Comparison of ENCODE assay signal across 22 cellular contexts in genomic region chr1:203505526-203506189, GRCh38. TPM values are rescaled to one million over a fixed set of nuclear protein-coding genes. Genes with fewer than 3 reads are reported as not detected.
DNase-seq lines count a peak whose midpoint lies in the region; ATAC-seq and TF ChIP-seq lines count a peak whose summit lies in the region.
"Had no signal": no experiment of that assay in that cellular context is flagged by ENCODE, and none has a peak within 500 bp of the region (broad histone marks: within the 10 kb centered on the region; RNA-seq: fewer than 3 reads in every experiment).

No MANE protein-coding gene starts in this region.

- no peaks in the 10 kb centered on the region for H3K9me3 Mint-ChIP-seq in activated CD8-positive, alpha-beta T cell treated with anti-CD3 and anti-CD28 coated beads, Interleukin-2, amount 10 ng/mL, durations not matched to agents 7 days and 5 days (ENCODE audit: insufficient read depth)
- no peaks in the 10 kb centered on the region for H3K9me3 Mint-ChIP-seq in activated CD8-positive, alpha-beta T cell treated with anti-CD3 and anti-CD28 coated beads for 36 hours
- H3K9me3 Mint-ChIP-seq in brain (no peaks in the 10 kb centered on the region), nephron (no peaks in the 10 kb centered on the region)
- peaks cover 0 to 1% (median 0%) of the 10 kb centered on the region in 5 donors for H3K9me3 Mint-ChIP-seq in CD8-positive, alpha-beta memory T cell

- intact Hi-C loops in activated CD8-positive, alpha-beta T cell treated with anti-CD3 and anti-CD28 coated beads for 36 hours (cut with micrococcal nuclease), result loop anchor here (2.0 to 10.0 kb wide), 2 partner anchors 119 to 197 kb away; partner anchors contain the start of gene ATP2B4
- intact Hi-C loops in uterus (cut with DNase I; ENCODE audit: low total_unique reads), result loop anchor here (2.0 to 5.0 kb wide), 2 partner anchors 122 to 197 kb away; partner anchors contain the start of gene ATP2B4

- peak overlapping the region; percentile 83 to 85 for H3K27ac ChIP-seq in uterus
- H3K27ac ChIP-seq in CD8-positive, alpha-beta memory T cell (ENCODE audit: low read depth, low read length), result no peak overlapping the region
- H3K27ac ChIP-seq: 22Rv1, C4-2B, HL-60 had no signal

- POLR2A ChIA-PET in activated CD8-positive, alpha-beta T cell treated with anti-CD3 and anti-CD28 coated beads, Interleukin-2, amount 10 ng/mL, durations not matched to agents 7 days and 5 days (lab: Charles Lee), result interaction anchor here (0.6 to 1.1 kb wide), 2 partner anchors 196 to 260 kb away, joined by 3 read pairs; partner anchors contain the start of gene LAX1
- POLR2A ChIA-PET in activated CD8-positive, alpha-beta T cell treated with anti-CD3 and anti-CD28 coated beads for 36 hours (lab: Charles Lee), result interaction anchor here (0.8 kb wide), 1 partner anchor 197 kb away, joined by 3 read pairs; no protein-coding TSS in a partner anchor
- POLR2A ChIA-PET in CD8-positive, alpha-beta memory T cell (lab: Charles Lee), result no interaction called here

- no peaks in the 10 kb centered on the region for H3K9me3 ChIP-seq in uterus
- H3K9me3 ChIP-seq in CD8-positive, alpha-beta memory T cell (ENCODE audit: low read length), result no peaks in the 10 kb centered on the region

- TF ChIP-seq POLR2A in uterus (IDR thresholded peaks at IDR 0.05), result no peak

- H3K4me3 ChIP-seq in uterus, result no peak overlapping the region
- no peak overlapping the region for H3K4me3 ChIP-seq in CD8-positive, alpha-beta memory T cell (ENCODE audit: low read length)

- H3K4me3 Mint-ChIP-seq in activated CD8-positive, alpha-beta T cell treated with anti-CD3 and anti-CD28 coated beads, Interleukin-2, amount 10 ng/mL, durations not matched to agents 7 days and 5 days, result no peak overlapping the region
- no peak overlapping the region for H3K4me3 Mint-ChIP-seq in activated CD8-positive, alpha-beta T cell treated with anti-CD3 and anti-CD28 coated beads for 36 hours
- no peak overlapping the region for H3K4me3 Mint-ChIP-seq in brain
- H3K4me3 Mint-ChIP-seq in nephron, result peak overlapping the region in 1 of 3 experiments; percentile 15
- H3K4me3 Mint-ChIP-seq in CD8-positive, alpha-beta memory T cell, result no peak overlapping the region

- no peak for ATAC-seq in activated CD8-positive, alpha-beta T cell treated with anti-CD3 and anti-CD28 coated beads, Interleukin-2, amount 10 ng/mL, durations not matched to agents 7 days and 5 days
- ATAC-seq in activated CD8-positive, alpha-beta T cell treated with anti-CD3 and anti-CD28 coated beads for 36 hours, result no peak

- H3K36me3 ChIP-seq in uterus, result no peaks in the 10 kb centered on the region
- no peaks in the 10 kb centered on the region for H3K36me3 ChIP-seq in CD8-positive, alpha-beta memory T cell (ENCODE audit: insufficient read depth, low read length)

- H3K27me3 Mint-ChIP-seq in activated CD8-positive, alpha-beta T cell treated with anti-CD3 and anti-CD28 coated beads, Interleukin-2, amount 10 ng/mL, durations not matched to agents 7 days and 5 days (ENCODE audit: low read depth), result peaks cover 5% of the 10 kb centered on the region
- H3K27me3 Mint-ChIP-seq in activated CD8-positive, alpha-beta T cell treated with anti-CD3 and anti-CD28 coated beads for 36 hours, result no peaks in the 10 kb centered on the region
- H3K27me3 Mint-ChIP-seq in brain (peaks cover 8% of the 10 kb centered on the region), nephron (ENCODE audit: low read depth) (peaks cover 8% of the 10 kb centered on the region)
- H3K27me3 Mint-ChIP-seq in CD8-positive, alpha-beta memory T cell, result peaks cover 3 to 4% of the 10 kb centered on the region in 2 donors

- H3K27me3 ChIP-seq in uterus, result no peaks in the 10 kb centered on the region
- no peaks in the 10 kb centered on the region for H3K27me3 ChIP-seq in CD8-positive, alpha-beta memory T cell (ENCODE audit: insufficient read depth, low read length, poor library complexity, severe bottlenecking)

- CTCF ChIA-PET in activated CD8-positive, alpha-beta T cell treated with anti-CD3 and anti-CD28 coated beads, Interleukin-2, amount 10 ng/mL, durations not matched to agents 7 days and 5 days (lab: Charles Lee), result interaction anchor here (0.7 to 8.6 kb wide), 14 partner anchors 18 to 259 kb away, joined by 3 to 124 read pairs (median 6); partner anchors contain the start of genes ATP2B4 and LAX1
- CTCF ChIA-PET in activated CD8-positive, alpha-beta T cell treated with anti-CD3 and anti-CD28 coated beads for 36 hours (lab: Charles Lee), result interaction anchor here (0.7 to 8.6 kb wide), 17 partner anchors 8 to 223 kb away, joined by 3 to 174 read pairs (median 6); partner anchors contain the start of gene OPTC
- CTCF ChIA-PET in CD8-positive, alpha-beta memory T cell (lab: Charles Lee), result interaction anchor here (0.7 to 5.8 kb wide), 7 partner anchors 10 to 1885 kb away, joined by 3 to 66 read pairs (median 4); partner anchors contain the start of gene LAX1

- no peaks in the 10 kb centered on the region for H3K36me3 Mint-ChIP-seq in activated CD8-positive, alpha-beta T cell treated with anti-CD3 and anti-CD28 coated beads, Interleukin-2, amount 10 ng/mL, durations not matched to agents 7 days and 5 days (ENCODE audit: low read depth)
- no peaks in the 10 kb centered on the region for H3K36me3 Mint-ChIP-seq in activated CD8-positive, alpha-beta T cell treated with anti-CD3 and anti-CD28 coated beads for 36 hours (ENCODE audit: low read depth)
- H3K36me3 Mint-ChIP-seq in brain (no peaks in the 10 kb centered on the region), nephron (ENCODE audit: low read depth) (no peaks in the 10 kb centered on the region)
- no peaks in the 10 kb centered on the region for H3K36me3 Mint-ChIP-seq in CD8-positive, alpha-beta memory T cell

- H3K4me1 ChIP-seq in uterus, result peaks cover 0 to 16% of the 10 kb centered on the region in 2 donors
- no peaks in the 10 kb centered on the region for H3K4me1 ChIP-seq in CD8-positive, alpha-beta memory T cell (ENCODE audit: insufficient read depth, low read length)

- peak overlapping the region; percentile 5 for H3K27ac Mint-ChIP-seq in activated CD8-positive, alpha-beta T cell treated with anti-CD3 and anti-CD28 coated beads, Interleukin-2, amount 10 ng/mL, durations not matched to agents 7 days and 5 days
- H3K27ac Mint-ChIP-seq in activated CD8-positive, alpha-beta T cell treated with anti-CD3 and anti-CD28 coated beads for 36 hours, result no peak overlapping the region
- H3K27ac Mint-ChIP-seq in brain, result peak overlapping the region; percentile 73 to 89 (median 84)
- H3K27ac Mint-ChIP-seq in nephron, result peak overlapping the region; percentile 75 to 82 (median 75)
- H3K27ac Mint-ChIP-seq in CD8-positive, alpha-beta memory T cell, result peak overlapping the region in 1 of 8 donors; percentile 29

- peaks cover 6% of the 10 kb centered on the region for H3K4me1 Mint-ChIP-seq in activated CD8-positive, alpha-beta T cell treated with anti-CD3 and anti-CD28 coated beads, Interleukin-2, amount 10 ng/mL, durations not matched to agents 7 days and 5 days (ENCODE audit: low read depth)
- H3K4me1 Mint-ChIP-seq in activated CD8-positive, alpha-beta T cell treated with anti-CD3 and anti-CD28 coated beads for 36 hours (ENCODE audit: low read depth), result no peaks in the 10 kb centered on the region
- H3K4me1 Mint-ChIP-seq in brain (peaks cover 75% of the 10 kb centered on the region), nephron (peaks cover 64% of the 10 kb centered on the region)
- peaks cover 1 to 6% (median 5%) of the 10 kb centered on the region in 3 donors for H3K4me1 Mint-ChIP-seq in CD8-positive, alpha-beta memory T cell

- no peak for TF ChIP-seq CTCF in activated CD8-positive, alpha-beta T cell treated with anti-CD3 and anti-CD28 coated beads for 36 hours (IDR thresholded peaks at IDR 0.05)
- no peak for TF ChIP-seq CTCF in brain (conservative IDR thresholded peaks at IDR 0.05)
- TF ChIP-seq CTCF in nephron (IDR thresholded peaks at IDR 0.05; ENCODE audit: unreplicated experiment in 3 of 3), result no peak
- no peak for TF ChIP-seq CTCF in uterus (IDR thresholded peaks at IDR 0.05)

- DNase-seq in activated CD8-positive, alpha-beta T cell treated with anti-CD3 and anti-CD28 coated beads, Interleukin-2, amount 10 ng/mL, durations not matched to agents 7 days and 5 days, result no peak
- no peak for DNase-seq in activated CD8-positive, alpha-beta T cell treated with anti-CD3 and anti-CD28 coated beads for 36 hours
- DNase-seq in uterus, result no peak
- DNase-seq in activated naive CD4-positive, alpha-beta T cell (lab: John Stamatoyannopoulos, UW), result no peak
- DNase-seq in CD8-positive, alpha-beta memory T cell, result no peak
- DNase-seq in activated CD4-positive, alpha-beta T cell treated with anti-CD3 and anti-CD28 coated beads for 1 hour, result no peak
- DNase-seq: AML-193, DMS79 treated with DMSO at 0.1 percent for 48 hours, GDM1, H7, NCI-H1092, NCI-H1436 treated with DMSO at 0.1 percent for 48 hours, NCI-H2029, NCI-H526 treated with DMSO at 0.1 percent for 48 hours had no signal

RNA-seq across cellular contexts. Expression of gene OPTC, which starts 11.7 kb away (rescaled TPM):
- total RNA-seq in activated CD8-positive, alpha-beta T cell treated with anti-CD3 and anti-CD28 coated beads, Interleukin-2, amount 10 ng/mL, durations not matched to agents 7 days and 5 days, result not detected
- not detected for total RNA-seq in activated CD8-positive, alpha-beta T cell treated with anti-CD3 and anti-CD28 coated beads for 36 hours
- not detected for polyA plus RNA-seq in brain (ENCODE audit: insufficient read depth, low read depth, low replicate concordance)
- total RNA-seq in uterus, result not detected
- not detected for total RNA-seq in CD8-positive, alpha-beta memory T cell
- polyA plus RNA-seq in CD8-positive, alpha-beta memory T cell, result not detected
- total RNA-seq: HT1080, MCF 10A, SK-MEL-5 had no signal

RNA-seq across cellular contexts. Expression of gene PRELP, which starts 30.1 kb away (rescaled TPM):
- not detected for total RNA-seq in activated CD8-positive, alpha-beta T cell treated with anti-CD3 and anti-CD28 coated beads, Interleukin-2, amount 10 ng/mL, durations not matched to agents 7 days and 5 days
- not detected for total RNA-seq in activated CD8-positive, alpha-beta T cell treated with anti-CD3 and anti-CD28 coated beads for 36 hours
- polyA plus RNA-seq in brain (ENCODE audit: insufficient read depth, low read depth, low replicate concordance), result 13.3 TPM
- 100 to 1,000 TPM in 1 of 4 donors, 10 to 100 TPM in 2, 1 to 10 TPM in 1; 6.2 to 117 (median 56.6) TPM for total RNA-seq in uterus
- total RNA-seq in CD8-positive, alpha-beta memory T cell, result not detected
- polyA plus RNA-seq in CD8-positive, alpha-beta memory T cell, result not detected
- total RNA-seq: MCF 10A had no signal

Comparison
In these comparisons a context has a peak if more than half of its experiments do, and no peak if none do; other contexts are left out.
1. RNA of gene PRELP, which starts 30.1 kb away (total RNA-seq): 6.2 to 117 TPM in uterus; not detected in activated CD8-positive, alpha-beta T cell treated with anti-CD3 and anti-CD28 coated beads, Interleukin-2, amount 10 ng/mL, durations not matched to agents 7 days and 5 days, not detected in activated CD8-positive, alpha-beta T cell treated with anti-CD3 and anti-CD28 coated beads for 36 hours and not detected in CD8-positive, alpha-beta memory T cell; every median in the first group is over 4 times any median in the second.